ENCODE assay signal across 27 cellular contexts in genomic region chr11:75767228-75767572, GRCh38. TPM values are rescaled to one million over a fixed set of nuclear protein-coding genes. Genes with fewer than 3 reads are reported as not detected.
DNase-seq lines count a peak whose midpoint lies in the region; ATAC-seq and TF ChIP-seq lines count a peak whose summit lies in the region.
"Had no signal": no experiment of that assay in that cellular context is flagged by ENCODE, and none has a peak within 500 bp of the region (broad histone marks: within the 10 kb centered on the region; RNA-seq: fewer than 3 reads in every experiment).

No MANE protein-coding gene starts in this region.

- H3K4me1 ChIP-seq in heart right ventricle, result peaks cover 7 to 54% (median 16%) of the 10 kb centered on the region in 9 donors
- H3K4me1 ChIP-seq: foreskin keratinocyte had no signal

- H3K9me3 Mint-ChIP-seq in effector memory CD8-positive, alpha-beta T cell, result no peaks in the 10 kb centered on the region
- peaks cover 5% of the 10 kb centered on the region for H3K9me3 Mint-ChIP-seq in nephron progenitor cell
- no peaks in the 10 kb centered on the region for H3K9me3 Mint-ChIP-seq in CD4-positive, alpha-beta T cell
- H3K9me3 Mint-ChIP-seq: activated naive CD4-positive, alpha-beta T cell treated with anti-CD3 and anti-CD28 coated beads, Interleukin-2, amount 50 U/mL, for 72 hours; activated T-cell treated with anti-CD3 and anti-CD28 coated beads, Interleukin-2, amount 50 U/mL, for 24 hours had no signal

- peak overlapping the region; percentile 87 to 91 for H3K27ac Mint-ChIP-seq in effector memory CD8-positive, alpha-beta T cell
- H3K27ac Mint-ChIP-seq in nephron progenitor cell, result no peak overlapping the region
- H3K27ac Mint-ChIP-seq in CD4-positive, alpha-beta T cell, result no peak overlapping the region
- H3K27ac Mint-ChIP-seq: activated naive CD4-positive, alpha-beta T cell treated with anti-CD3 and anti-CD28 coated beads, Interleukin-2, amount 50 U/mL, for 72 hours; activated T-cell treated with anti-CD3 and anti-CD28 coated beads, Interleukin-2, amount 50 U/mL, for 24 hours had no signal

- H3K9me3 ChIP-seq in heart right ventricle, result no peaks in the 10 kb centered on the region
- no peaks in the 10 kb centered on the region for H3K9me3 ChIP-seq in CD4-positive, alpha-beta T cell (ENCODE audit: control insufficient read depth, low read length)
- H3K9me3 ChIP-seq: mucosa of descending colon, SK-N-SH, spleen had no signal

- peak overlapping the region; percentile 14 to 87 for H3K4me3 Mint-ChIP-seq in effector memory CD8-positive, alpha-beta T cell
- peak overlapping the region; percentile 62 for H3K4me3 Mint-ChIP-seq in nephron progenitor cell
- no peak overlapping the region for H3K4me3 Mint-ChIP-seq in CD4-positive, alpha-beta T cell
- H3K4me3 Mint-ChIP-seq: activated T-cell treated with anti-CD3 and anti-CD28 coated beads, Interleukin-2, amount 50 U/mL, for 24 hours had no signal

- DNase-seq in cardiac septum (ENCODE audit: low spot score), result peak; percentile 55
- no peak for DNase-seq in heart right ventricle
- no peak for DNase-seq in effector memory CD8-positive, alpha-beta T cell
- no peak for DNase-seq in nephron progenitor cell
- DNase-seq in SHP77 (lab: John Stamatoyannopoulos, UW), result no peak
- no peak for DNase-seq in CD4-positive, alpha-beta T cell
- DNase-seq: ACHN; activated CD8-positive, alpha-beta memory T cell treated with anti-CD3 and anti-CD28 coated beads for 24 hours; activated T-cell treated with anti-CD3 and anti-CD28 coated beads, Interleukin-2, amount 50 U/mL, for 24 hours; C1 segment of cervical spinal cord; effector CD4-positive, alpha-beta T cell; foreskin keratinocyte; H7; hippocampal formation; KG1; left ventricle myocardium superior; NCI-H526 treated with DMSO at 0.1 percent for 48 hours; T-helper 9 cell had no signal

- ATAC-seq in heart right ventricle, result no peak
- ATAC-seq in effector memory CD8-positive, alpha-beta T cell (replicated peaks), result no peak
- ATAC-seq in HG03045 (IDR thresholded peaks at IDR 0.05; ENCODE audit: unreplicated experiment), result no peak
- ATAC-seq in HG02571 (IDR thresholded peaks at IDR 0.05; ENCODE audit: unreplicated experiment), result no peak
- no peak for ATAC-seq in CD4-positive, alpha-beta T cell (ENCODE audit: poor library complexity)
- ATAC-seq: foreskin keratinocyte, mucosa of descending colon had no signal

- H3K36me3 ChIP-seq in heart right ventricle, result no peaks in the 10 kb centered on the region
- H3K36me3 ChIP-seq: spleen had no signal

- H3K36me3 Mint-ChIP-seq in effector memory CD8-positive, alpha-beta T cell (ENCODE audit: insufficient read depth), result peaks cover 8% of the 10 kb centered on the region
- H3K36me3 Mint-ChIP-seq in nephron progenitor cell (ENCODE audit: low read depth), result no peaks in the 10 kb centered on the region
- no peaks in the 10 kb centered on the region for H3K36me3 Mint-ChIP-seq in CD4-positive, alpha-beta T cell (ENCODE audit: low read depth)
- H3K36me3 Mint-ChIP-seq: activated naive CD4-positive, alpha-beta T cell treated with anti-CD3 and anti-CD28 coated beads, Interleukin-2, amount 50 U/mL, for 72 hours had no signal

- POLR2A ChIA-PET in CD4-positive, alpha-beta T cell (lab: Charles Lee), result no interaction called here

- H3K27ac ChIP-seq in heart right ventricle, result no peak overlapping the region
- H3K27ac ChIP-seq in CD4-positive, alpha-beta T cell (ENCODE audit: low read depth, low read length), result no peak overlapping the region
- H3K27ac ChIP-seq: foreskin keratinocyte, RWPE1 had no signal

- H3K27me3 Mint-ChIP-seq in effector memory CD8-positive, alpha-beta T cell, result peaks cover 7 to 52% of the 10 kb centered on the region in 2 donors
- H3K27me3 Mint-ChIP-seq in nephron progenitor cell (ENCODE audit: low read depth, poor library complexity), result peaks cover 73% of the 10 kb centered on the region
- peaks cover 33% of the 10 kb centered on the region for H3K27me3 Mint-ChIP-seq in CD4-positive, alpha-beta T cell

- intact Hi-C loops in cardiac septum (cut with DNase I) (no loop called here), heart right ventricle (cut with DNase I) (loop anchor here in 5 of 10 donors (5.0 to 10.0 kb wide), 3 partner anchors 52 to 222 kb away; partner anchors contain the start of gene MOGAT2 (in 2 of the 5))
- intact Hi-C loops in CD4-positive, alpha-beta T cell (cut with DNase I, micrococcal nuclease), result no loop called here

- H3K4me3 ChIP-seq in heart right ventricle, result no peak overlapping the region
- H3K4me3 ChIP-seq: mucosa of descending colon had no signal

- H3K27me3 ChIP-seq in heart right ventricle, result peaks cover 0 to 30% (median 22%) of the 10 kb centered on the region in 7 donors
- peaks cover 15% of the 10 kb centered on the region for H3K27me3 ChIP-seq in CD4-positive, alpha-beta T cell (ENCODE audit: control insufficient read depth, insufficient read depth, low read length)

- peaks cover 12 to 13% of the 10 kb centered on the region in 2 donors for H3K4me1 Mint-ChIP-seq in effector memory CD8-positive, alpha-beta T cell (ENCODE audit: low read depth in 2 of 2)
- H3K4me1 Mint-ChIP-seq in nephron progenitor cell, result peaks cover 38% of the 10 kb centered on the region
- peaks cover 20% of the 10 kb centered on the region for H3K4me1 Mint-ChIP-seq in CD4-positive, alpha-beta T cell (ENCODE audit: low read depth)

- TF ChIP-seq CTCF in heart right ventricle (IDR thresholded peaks at IDR 0.05) (no peak), nephron progenitor cell (IDR thresholded peaks at IDR 0.05) (no peak)
- TF ChIP-seq CTCF in CD4-positive, alpha-beta T cell (IDR thresholded peaks at IDR 0.05), result no peak

- WGBS in heart right ventricle, 2 donors, result 83 to 88% methylated on average over 6 of the region's 6 CpGs

- CTCF ChIA-PET in CD4-positive, alpha-beta T cell (lab: Charles Lee), result no interaction called here

RNA-seq across cellular contexts. Expression of gene DGAT2, which starts 1.4 kb away (rescaled TPM):
- total RNA-seq in cardiac septum (10.3 TPM), heart right ventricle (10 to 100 TPM in 5 of 10 donors, 1 to 10 TPM in 5; 6.2 to 24.4 (median 10.3) TPM)
- polyA plus RNA-seq in heart right ventricle, result 10 to 100 TPM in 1 of 2 donors, 1 to 10 TPM in 1; 9.2 to 17.2 TPM
- total RNA-seq in CD4-positive, alpha-beta T cell, result under 1 TPM; 0.19 to 0.25 TPM

RNA-seq across cellular contexts. Expression of gene UVRAG, which starts 47.8 kb away (rescaled TPM):
- 13.9 TPM for total RNA-seq in cardiac septum
- 10 to 100 TPM; 12.2 to 18.3 (median 14.7) TPM for total RNA-seq in heart right ventricle
- 1 to 10 TPM; 5.0 to 7.8 TPM for polyA plus RNA-seq in heart right ventricle
- 10 to 100 TPM; 16.5 to 19.5 TPM for total RNA-seq in CD4-positive, alpha-beta T cell

RNA-seq across cellular contexts. Expression of gene MOGAT2, which starts 49.6 kb away (rescaled TPM):
- not detected for total RNA-seq in cardiac septum
- total RNA-seq in heart right ventricle, result under 1 TPM in 4 of 10 donors, not detected in 6; 0.13 to 0.35 (median 0.20) TPM
- polyA plus RNA-seq in heart right ventricle, result not detected
- total RNA-seq in CD4-positive, alpha-beta T cell, result not detected
- total RNA-seq: activated naive CD4-positive, alpha-beta T cell treated with anti-CD3 and anti-CD28 coated beads, Interleukin-2, amount 50 U/mL, for 72 hours; chondrocyte; foreskin keratinocyte; H7; omental fat pad had no signal
- polyA plus RNA-seq: foreskin keratinocyte had no signal

Comparison
In these comparisons a context has a peak if more than half of its experiments do, and no peak if none do; other contexts are left out.
1. H3K27ac Mint-ChIP-seq: peak in effector memory CD8-positive, alpha-beta T cell (2 of 2); none in nephron progenitor cell (single experiment) and CD4-positive, alpha-beta T cell (single experiment).